In the genomic region with DNA sequence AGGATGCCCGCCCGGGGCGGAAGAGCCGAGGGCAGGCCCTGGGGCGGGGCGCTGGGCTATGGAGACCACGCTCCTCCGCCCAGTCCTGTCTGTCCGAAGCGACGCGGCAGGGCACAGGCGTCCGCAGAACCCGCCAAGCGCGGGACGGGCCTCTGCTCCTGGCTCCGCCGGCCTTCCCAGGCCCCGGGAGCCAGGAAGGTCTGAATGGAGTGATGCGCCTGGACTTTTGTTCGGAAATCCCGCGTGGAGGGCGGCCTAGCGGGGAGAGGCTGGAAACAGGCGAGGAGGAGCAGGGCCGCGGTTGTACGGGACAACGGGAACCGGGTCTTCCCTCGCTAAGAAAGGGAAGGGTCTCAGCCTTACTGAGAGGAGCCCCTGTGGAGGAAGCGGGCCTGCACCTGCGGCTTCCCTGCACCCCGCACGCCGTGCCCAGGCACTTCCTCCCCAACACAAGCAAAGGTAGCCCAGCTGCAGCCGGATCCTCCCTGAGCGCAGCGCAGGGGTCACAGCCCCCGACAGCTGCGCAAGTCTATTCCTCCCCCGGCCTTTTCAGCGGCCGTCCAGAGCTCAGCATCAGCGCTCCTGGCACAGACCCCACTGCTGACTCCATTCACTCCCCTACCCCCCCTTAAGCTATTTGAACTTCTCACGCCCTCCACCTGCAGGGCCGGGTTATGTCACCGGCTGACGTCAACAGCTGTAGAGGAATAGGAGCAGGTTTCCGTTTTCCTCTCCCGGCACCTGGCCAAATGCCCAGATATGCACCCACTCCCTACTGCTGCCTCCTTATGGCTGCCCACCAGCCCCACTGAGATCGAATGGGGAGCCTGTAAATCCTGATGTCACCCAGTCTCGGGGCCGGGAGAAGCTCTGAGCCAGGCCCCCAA, we compare ENCODE assay signal across 8 cellular contexts.
DNase-seq lines count a peak whose midpoint lies in the region; ATAC-seq and TF ChIP-seq lines count a peak whose summit lies in the region.

No MANE protein-coding gene starts in this region.

- peaks cover 21 to 37% of the 10 kb centered on the region in 2 donors for H3K27me3 Mint-ChIP-seq in natural killer cell (ENCODE audit: low read depth in 2 of 2)

- H3K4me3 ChIP-seq in effector memory CD4-positive, alpha-beta T cell (ENCODE audit: insufficient read depth, low read depth, low read length, poor library complexity, severe bottlenecking): peak overlapping the region; percentile 48

- no peaks in the 10 kb centered on the region for H3K9me3 Mint-ChIP-seq in natural killer cell

- H3K4me1 ChIP-seq in effector memory CD4-positive, alpha-beta T cell (ENCODE audit: control insufficient read depth, insufficient read depth, low read length, poor library complexity, severe bottlenecking): no peaks in the 10 kb centered on the region

- peak overlapping the region; percentile 79 for H3K4me3 Mint-ChIP-seq in natural killer cell

- ATAC-seq in natural killer cell (peak in 2 of 3 donors; percentile 29 to 63), GM21381 (IDR thresholded peaks at IDR 0.05; ENCODE audit: unreplicated experiment) (no peak), HG03354 (IDR thresholded peaks at IDR 0.05; ENCODE audit: poor library complexity, severe bottlenecking, unreplicated experiment) (no peak), HG03521 (IDR thresholded peaks at IDR 0.05; ENCODE audit: unreplicated experiment) (no peak)

- H3K27me3 ChIP-seq in effector memory CD4-positive, alpha-beta T cell (replicated peaks; ENCODE audit: control insufficient read depth, insufficient read depth, low read length, poor library complexity, severe bottlenecking): peaks cover 4% of the 10 kb centered on the region

- H3K36me3 Mint-ChIP-seq in natural killer cell: no peaks in the 10 kb centered on the region

- H3K27ac Mint-ChIP-seq in natural killer cell: no peak overlapping the region

- no peaks in the 10 kb centered on the region for H3K9me3 ChIP-seq in effector memory CD4-positive, alpha-beta T cell (ENCODE audit: control insufficient read depth, low read length)

- intact Hi-C loops in natural killer cell (cut with micrococcal nuclease): no loop called here

- TF ChIP-seq CTCF in natural killer cell (IDR thresholded peaks at IDR 0.05): no peak

- H3K36me3 ChIP-seq in effector memory CD4-positive, alpha-beta T cell (ENCODE audit: control insufficient read depth, insufficient read depth, low read length): no peaks in the 10 kb centered on the region

- no peak overlapping the region for H3K27ac ChIP-seq in effector memory CD4-positive, alpha-beta T cell (ENCODE audit: insufficient read depth, low read length, poor library complexity, severe bottlenecking)

- peaks cover 8 to 19% of the 10 kb centered on the region in 2 donors for H3K4me1 Mint-ChIP-seq in natural killer cell

- DNase-seq in COLO668 (lab: John Stamatoyannopoulos, UW; ENCODE audit: unreplicated experiment): peak; percentile 90
- DNase-seq in NCI-H748 treated with DMSO at 0.1 percent for 48 hours (lab: John Stamatoyannopoulos, UW): peak; percentile 47
- peak in 1 of 3 donors; percentile 7 for DNase-seq in effector memory CD4-positive, alpha-beta T cell
- DNase-seq in natural killer cell: no peak
- DNase-seq in HT-29 (ENCODE audit: low spot score): no peak

Comparison
In these comparisons a context has a peak if more than half of its experiments do, and no peak if none do; other contexts are left out.
1. DNase-seq: peak in COLO668 (single experiment) and NCI-H748 treated with DMSO at 0.1 percent for 48 hours (single experiment); none in natural killer cell (single experiment) and HT-29 (single experiment).
2. ATAC-seq: peak in natural killer cell (2 of 3); none in GM21381 (single experiment), HG03354 (single experiment) and HG03521 (single experiment).